ENCODE assay signal across 10 cellular contexts in the genomic region with DNA sequence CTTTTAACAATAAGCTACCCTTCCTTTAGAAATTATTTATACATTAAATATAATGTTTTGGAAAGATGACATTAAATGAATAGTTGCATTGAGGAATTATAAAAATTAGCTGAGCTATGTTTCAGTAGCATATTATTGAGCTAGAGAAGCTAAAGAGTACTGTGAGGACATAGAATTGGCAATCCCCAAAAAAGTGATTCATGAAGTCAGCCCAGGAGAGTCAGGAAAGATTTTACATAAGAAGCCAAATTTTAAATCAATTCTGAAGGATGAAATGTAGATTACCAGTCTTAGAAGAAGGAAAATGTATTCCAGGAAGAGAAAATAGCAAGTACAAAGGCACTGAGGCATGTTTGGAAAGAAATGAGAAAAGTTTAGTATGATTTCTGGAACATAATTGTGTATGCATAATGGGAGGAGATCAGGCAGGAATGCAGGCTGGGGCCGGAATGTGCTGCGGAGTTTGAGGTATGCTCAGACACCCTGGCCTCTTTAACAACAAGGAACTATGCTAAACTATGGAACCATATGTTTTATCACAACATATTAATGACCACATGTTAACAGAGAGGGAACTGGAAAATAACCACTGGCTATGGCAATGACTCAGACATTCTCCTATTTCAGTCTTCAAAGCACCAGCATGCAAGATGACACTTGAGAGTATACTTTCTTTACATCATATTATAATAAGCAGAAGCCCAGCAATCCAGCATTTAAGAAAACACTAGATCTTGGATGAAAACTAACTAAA.
A peak's percentile ranks its signal among the peaks of the same experiment; 100 is the strongest.
DNase-seq lines count a peak whose midpoint lies in the region; ATAC-seq and TF ChIP-seq lines count a peak whose summit lies in the region.
"Had no signal": no experiment of that assay in that cellular context is flagged by ENCODE, and none has a peak within 500 bp of the region (broad histone marks: within the 10 kb centered on the region; RNA-seq: fewer than 3 reads in every experiment).

No MANE protein-coding gene starts in this region.

- H3F3A ChIP-seq in GM23338 (replicated peaks; ENCODE audit: low read depth), result no peaks in the 10 kb centered on the region

- H3K27me3 ChIP-seq in A673 (replicated peaks; ENCODE audit: insufficient read depth, low read depth, low read length, poor library complexity) (no peaks in the 10 kb centered on the region), GM23338 (ENCODE audit: insufficient read depth) (no peaks in the 10 kb centered on the region), stomach (no peaks in the 10 kb centered on the region)
- H3K27me3 ChIP-seq: suprapubic skin had no signal

- H3K9me3 Mint-ChIP-seq in GM23338, result peaks cover 5% of the 10 kb centered on the region; the same call in 1 of the 3 replicates

- H3K27me3 Mint-ChIP-seq in GM23338 (ENCODE audit: insufficient read depth, low read depth, poor library complexity), result no peaks in the 10 kb centered on the region

- no peaks in the 10 kb centered on the region for H3K9me3 ChIP-seq in A673 (ENCODE audit: low read depth, low read length, poor library complexity, severe bottlenecking)
- H3K9me3 ChIP-seq in stomach, result no peaks in the 10 kb centered on the region
- H3K9me3 ChIP-seq: suprapubic skin had no signal

- no peaks in the 10 kb centered on the region for H3K4me1 ChIP-seq in A673 (ENCODE audit: insufficient read depth, low read length, poor library complexity, severe bottlenecking)
- H3K4me1 ChIP-seq in GM23338 (ENCODE audit: insufficient read depth), result peaks cover 6% of the 10 kb centered on the region
- H3K4me1 ChIP-seq in stomach, result no peaks in the 10 kb centered on the region
- H3K4me1 ChIP-seq: suprapubic skin had no signal

- H3K36me3 ChIP-seq in A673 (ENCODE audit: insufficient read depth, low read length, poor library complexity, severe bottlenecking) (no peaks in the 10 kb centered on the region), GM23338 (ENCODE audit: insufficient read depth) (no peaks in the 10 kb centered on the region), stomach (no peaks in the 10 kb centered on the region)
- H3K36me3 ChIP-seq: suprapubic skin had no signal

- TF ChIP-seq POLR2A in stomach (IDR thresholded peaks at IDR 0.05), result no peak

- intact Hi-C loops in A673 (cut with micrococcal nuclease; ENCODE audit: unreplicated experiment), result no loop called here
- intact Hi-C loops in stomach (cut with DNase I; ENCODE audit: low total_unique reads), result no loop called here

- H3K4me3 Mint-ChIP-seq in GM23338, result no peak overlapping the region

- DNase-seq in A673 (ENCODE audit: low spot score), result peak; percentile 25
- DNase-seq in GM23338 (ENCODE audit: low spot score), result peak; percentile 39
- peak; percentile 84 for DNase-seq in RPMI7951 (ENCODE audit: low read depth)
- peak; percentile 64 to 83 for DNase-seq in foreskin fibroblast
- no peak for DNase-seq in stomach
- no peak for DNase-seq in ecto neural progenitor cell (ENCODE audit: low spot score)
- no peak for DNase-seq in NCI-H2081 (lab: John Stamatoyannopoulos, UW)
- DNase-seq: NCI-H2029 had no signal

- CTCF ChIA-PET in A673 (lab: Charles Lee), result no interaction called here

- ATAC-seq in GM23338 (no peak; the same call in 2 of the 3 replicates), HG02970 (IDR thresholded peaks at IDR 0.05; ENCODE audit: low FRiP score, unreplicated experiment) (no peak)

- TF ChIP-seq CTCF in A673 (conservative IDR thresholded peaks at IDR 0.05; ENCODE audit: low read depth, low read length) (no peak), GM23338 (conservative IDR thresholded peaks at IDR 0.05; ENCODE audit: low read depth in 2 of 2) (no peak), foreskin fibroblast (IDR thresholded peaks at IDR 0.05; ENCODE audit: low read depth, low read length) (no peak), stomach (IDR thresholded peaks at IDR 0.05) (no peak)

- no peaks in the 10 kb centered on the region for H3K79me2 ChIP-seq in GM23338 (replicated peaks; ENCODE audit: insufficient read depth)

- no peak for TF ChIP-seq EP300 in stomach (IDR thresholded peaks at IDR 0.05)

- no peaks in the 10 kb centered on the region for H3K36me3 Mint-ChIP-seq in GM23338 (ENCODE audit: low read depth)

- H4K20me1 ChIP-seq in GM23338 (replicated peaks; ENCODE audit: insufficient read depth), result no peaks in the 10 kb centered on the region

- WGBS in stomach, 5 donors, result 56 to 78% (median 71%) methylated on average over 2 of the region's 2 CpGs

- no peaks in the 10 kb centered on the region for H3K9me2 ChIP-seq in GM23338 (ENCODE audit: insufficient read depth)

- H3K4me1 Mint-ChIP-seq in GM23338, result peaks cover 10% of the 10 kb centered on the region

- no TSS peak for BruUV-seq in A673 (replicated peaks; lab: Mats Ljungman, UMichigan)

- H3K27ac Mint-ChIP-seq in GM23338, result peak overlapping the region; percentile 80; the same call in 1 of the 2 replicates

- H3K27ac ChIP-seq in A673 (ENCODE audit: low read depth, low read length, poor library complexity, severe bottlenecking), result no peak overlapping the region
- no peak overlapping the region for H3K27ac ChIP-seq in GM23338 (ENCODE audit: low read depth)
- H3K27ac ChIP-seq in stomach, result no peak overlapping the region
- H3K27ac ChIP-seq: suprapubic skin had no signal

- no peak overlapping the region for H3K4me2 ChIP-seq in GM23338

- no peak overlapping the region for H2AFZ ChIP-seq in GM23338

- H3K4me3 ChIP-seq in A673 (ENCODE audit: low read depth, low read length, poor library complexity, severe bottlenecking) (no peak overlapping the region), GM23338 (no peak overlapping the region), foreskin fibroblast (ENCODE audit: low read depth in 1 of 2, low read length in 2 of 2) (no peak overlapping the region), stomach (no peak overlapping the region)
- H3K4me3 ChIP-seq: suprapubic skin had no signal

- POLR2A ChIA-PET in A673 (lab: Charles Lee; ENCODE audit: low non-redundant PET), result no interaction called here

TF ChIP-seq in GM23338, 12 proteins besides CTCF, POLR2A, EP300 and RAD21 (continues in another document):
- TF ChIP-seq NANOG (IDR thresholded peaks at IDR 0.05; ENCODE audit: borderline replicate concordance), result no peak
- TF ChIP-seq, protein P1, sequence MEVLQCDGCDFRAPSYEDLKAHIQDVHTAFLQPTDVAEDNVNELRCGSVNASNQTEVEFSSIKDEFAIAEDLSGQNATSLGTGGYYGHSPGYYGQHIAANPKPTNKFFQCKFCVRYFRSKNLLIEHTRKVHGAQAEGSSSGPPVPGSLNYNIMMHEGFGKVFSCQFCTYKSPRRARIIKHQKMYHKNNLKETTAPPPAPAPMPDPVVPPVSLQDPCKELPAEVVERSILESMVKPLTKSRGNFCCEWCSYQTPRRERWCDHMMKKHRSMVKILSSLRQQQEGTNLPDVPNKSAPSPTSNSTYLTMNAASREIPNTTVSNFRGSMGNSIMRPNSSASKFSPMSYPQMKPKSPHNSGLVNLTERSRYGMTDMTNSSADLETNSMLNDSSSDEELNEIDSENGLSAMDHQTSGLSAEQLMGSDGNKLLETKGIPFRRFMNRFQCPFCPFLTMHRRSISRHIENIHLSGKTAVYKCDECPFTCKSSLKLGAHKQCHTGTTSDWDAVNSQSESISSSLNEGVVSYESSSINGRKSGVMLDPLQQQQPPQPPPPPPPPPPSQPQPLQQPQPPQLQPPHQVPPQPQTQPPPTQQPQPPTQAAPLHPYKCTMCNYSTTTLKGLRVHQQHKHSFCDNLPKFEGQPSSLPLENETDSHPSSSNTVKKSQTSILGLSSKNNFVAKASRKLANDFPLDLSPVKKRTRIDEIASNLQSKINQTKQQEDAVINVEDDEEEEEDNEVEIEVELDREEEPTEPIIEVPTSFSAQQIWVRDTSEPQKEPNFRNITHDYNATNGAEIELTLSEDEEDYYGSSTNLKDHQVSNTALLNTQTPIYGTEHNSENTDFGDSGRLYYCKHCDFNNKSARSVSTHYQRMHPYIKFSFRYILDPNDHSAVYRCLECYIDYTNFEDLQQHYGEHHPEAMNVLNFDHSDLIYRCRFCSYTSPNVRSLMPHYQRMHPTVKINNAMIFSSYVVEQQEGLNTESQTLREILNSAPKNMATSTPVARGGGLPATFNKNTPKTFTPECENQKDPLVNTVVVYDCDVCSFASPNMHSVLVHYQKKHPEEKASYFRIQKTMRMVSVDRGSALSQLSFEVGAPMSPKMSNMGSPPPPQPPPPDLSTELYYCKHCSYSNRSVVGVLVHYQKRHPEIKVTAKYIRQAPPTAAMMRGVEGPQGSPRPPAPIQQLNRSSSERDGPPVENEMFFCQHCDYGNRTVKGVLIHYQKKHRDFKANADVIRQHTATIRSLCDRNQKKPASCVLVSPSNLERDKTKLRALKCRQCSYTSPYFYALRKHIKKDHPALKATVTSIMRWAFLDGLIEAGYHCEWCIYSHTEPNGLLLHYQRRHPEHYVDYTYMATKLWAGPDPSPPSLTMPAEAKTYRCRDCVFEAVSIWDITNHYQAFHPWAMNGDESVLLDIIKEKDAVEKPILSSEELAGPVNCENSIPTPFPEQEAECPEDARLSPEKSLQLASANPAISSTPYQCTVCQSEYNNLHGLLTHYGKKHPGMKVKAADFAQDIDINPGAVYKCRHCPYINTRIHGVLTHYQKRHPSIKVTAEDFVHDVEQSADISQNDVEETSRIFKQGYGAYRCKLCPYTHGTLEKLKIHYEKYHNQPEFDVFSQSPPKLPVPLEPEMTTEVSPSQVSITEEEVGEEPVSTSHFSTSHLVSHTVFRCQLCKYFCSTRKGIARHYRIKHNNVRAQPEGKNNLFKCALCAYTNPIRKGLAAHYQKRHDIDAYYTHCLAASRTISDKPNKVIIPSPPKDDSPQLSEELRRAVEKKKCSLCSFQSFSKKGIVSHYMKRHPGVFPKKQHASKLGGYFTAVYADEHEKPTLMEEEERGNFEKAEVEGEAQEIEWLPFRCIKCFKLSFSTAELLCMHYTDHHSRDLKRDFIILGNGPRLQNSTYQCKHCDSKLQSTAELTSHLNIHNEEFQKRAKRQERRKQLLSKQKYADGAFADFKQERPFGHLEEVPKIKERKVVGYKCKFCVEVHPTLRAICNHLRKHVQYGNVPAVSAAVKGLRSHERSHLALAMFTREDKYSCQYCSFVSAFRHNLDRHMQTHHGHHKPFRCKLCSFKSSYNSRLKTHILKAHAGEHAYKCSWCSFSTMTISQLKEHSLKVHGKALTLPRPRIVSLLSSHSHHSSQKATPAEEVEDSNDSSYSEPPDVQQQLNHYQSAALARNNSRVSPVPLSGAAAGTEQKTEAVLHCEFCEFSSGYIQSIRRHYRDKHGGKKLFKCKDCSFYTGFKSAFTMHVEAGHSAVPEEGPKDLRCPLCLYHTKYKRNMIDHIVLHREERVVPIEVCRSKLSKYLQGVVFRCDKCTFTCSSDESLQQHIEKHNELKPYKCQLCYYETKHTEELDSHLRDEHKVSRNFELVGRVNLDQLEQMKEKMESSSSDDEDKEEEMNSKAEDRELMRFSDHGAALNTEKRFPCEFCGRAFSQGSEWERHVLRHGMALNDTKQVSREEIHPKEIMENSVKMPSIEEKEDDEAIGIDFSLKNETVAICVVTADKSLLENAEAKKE (CRISPR knock-in tag; IDR thresholded peaks at IDR 0.05), result no peak

Comparison
In these comparisons a context has a peak if more than half of its experiments do, and no peak if none do; other contexts are left out.
1. DNase-seq: peak in A673 (single experiment), GM23338 (single experiment), RPMI7951 (single experiment) and foreskin fibroblast (2 of 2); none in stomach (single experiment), ecto neural progenitor cell (single experiment) and NCI-H2081 (0 of 2).